8 cellular contexts compared by ENCODE assay signal in the genomic region with DNA sequence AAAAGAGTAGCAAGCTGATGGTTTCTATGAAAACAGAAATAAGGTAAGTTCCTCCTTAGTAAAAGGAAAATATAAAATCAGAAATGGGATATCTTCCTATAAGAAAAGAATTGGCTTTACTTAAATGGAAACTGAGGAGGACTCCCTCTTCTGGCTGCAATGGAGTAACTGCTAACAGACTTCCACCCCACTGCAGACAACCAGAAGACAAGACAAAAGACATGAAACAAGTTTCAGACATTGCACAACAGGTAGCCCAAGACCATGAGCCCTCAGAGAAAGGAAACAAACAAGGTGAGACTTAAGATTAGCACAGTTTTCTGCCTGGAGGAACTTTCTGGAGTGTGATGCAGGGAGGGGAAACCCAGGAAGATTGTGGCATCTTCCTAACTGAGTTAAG. TPM values are rescaled to one million over a fixed set of nuclear protein-coding genes. Genes with fewer than 3 reads are reported as not detected.
DNase-seq lines count a peak whose midpoint lies in the region; ATAC-seq and TF ChIP-seq lines count a peak whose summit lies in the region.

No MANE protein-coding gene starts in this region.

- TF ChIP-seq POLR2A in right lobe of liver (IDR thresholded peaks at IDR 0.05) = no peak

- no peaks in the 10 kb centered on the region for H3K79me2 ChIP-seq in MM.1S (ENCODE audit: low read length)

- no peaks in the 10 kb centered on the region for H4K20me1 ChIP-seq in MM.1S (ENCODE audit: insufficient read depth, low read length)

- 0 out of 2 replicates have a peak, but pooled peaks cover 7% of the 10 kb centered on the region for H3F3A ChIP-seq in MM.1S (ENCODE audit: insufficient read depth, low read length)

- H3K4me1 ChIP-seq in MM.1S (ENCODE audit: low read length) (peaks cover 32% of the 10 kb centered on the region), right lobe of liver (no peaks in the 10 kb centered on the region)

- intact Hi-C loops in right lobe of liver (cut with DNase I) (no loop called here), Right ventricle myocardium superior (cut with DNase I) (no loop called here)

- DNase-seq in EL (peak; percentile 45), MM.1S (peak; percentile 55), amniotic epithelial cell (ENCODE audit: low read depth) (peak; percentile 77), right lobe of liver (no peak), Right ventricle myocardium superior (no peak), NCI-H2196 treated with DMSO at 0.1 percent for 48 hours (lab: John Stamatoyannopoulos, UW; ENCODE audit: unreplicated experiment) (no peak), NCI-H2196 (lab: John Stamatoyannopoulos, UW; ENCODE audit: unreplicated experiment) (no peak), NCI-H1694 (lab: John Stamatoyannopoulos, UW) (no peak)

- H2AFZ ChIP-seq in MM.1S (ENCODE audit: low read length) = no peak overlapping the region

- no peaks in the 10 kb centered on the region for H3K9me3 ChIP-seq in MM.1S (replicated peaks; ENCODE audit: insufficient read depth, low read length)
- H3K9me3 ChIP-seq in right lobe of liver = no peaks in the 10 kb centered on the region

- H3K9me2 ChIP-seq in MM.1S (replicated peaks; ENCODE audit: insufficient read depth, low read length) = no peaks in the 10 kb centered on the region

- no peaks in the 10 kb centered on the region for H3K36me3 ChIP-seq in MM.1S (replicated peaks; ENCODE audit: insufficient read depth, low read length)
- no peaks in the 10 kb centered on the region for H3K36me3 ChIP-seq in right lobe of liver

- TF ChIP-seq CTCF in MM.1S (IDR thresholded peaks at IDR 0.05; ENCODE audit: low read length) (peak; percentile 48), right lobe of liver (IDR thresholded peaks at IDR 0.05) (peak; percentile 19 to 40 (median 30))

- H3K4me2 ChIP-seq in MM.1S (ENCODE audit: low read depth, low read length) = no peak overlapping the region

- no peak overlapping the region; the same call in 1 of the 2 replicates for H3K27ac ChIP-seq in MM.1S (ENCODE audit: low read length)
- H3K27ac ChIP-seq in right lobe of liver = no peak overlapping the region

- H3K4me3 ChIP-seq in MM.1S (ENCODE audit: low read length) (no peak overlapping the region), right lobe of liver (no peak overlapping the region)

- no peak overlapping the region for H3K9ac ChIP-seq in MM.1S (ENCODE audit: low read length)

- H3K27me3 ChIP-seq in MM.1S (replicated peaks; ENCODE audit: insufficient read depth, low read length) = no peaks in the 10 kb centered on the region
- H3K27me3 ChIP-seq in right lobe of liver = no peaks in the 10 kb centered on the region

- peak in 2 of 4 donors; percentile 28 to 38 for ATAC-seq in right lobe of liver
- no peak for ATAC-seq in Right ventricle myocardium superior (ENCODE audit: poor library complexity)

RNA-seq across cellular contexts. Expression of gene OLFML2B, which starts 17.0 kb away (rescaled TPM):
- 1 to 10 TPM in 3 of 6 experiments, under 1 TPM in 3; 0.37 to 2.1 (median 1.3) TPM for total RNA-seq in right lobe of liver
- total RNA-seq in Right ventricle myocardium superior = 2.2 TPM

RNA-seq across cellular contexts. Expression of gene NOS1AP, which starts 28.8 kb away (rescaled TPM):
- total RNA-seq in right lobe of liver (10 to 100 TPM in 3 of 6 experiments, 1 to 10 TPM in 3; 4.7 to 24.8 (median 11.6) TPM), Right ventricle myocardium superior (4.6 TPM)

Comparison
In these comparisons a context has a peak if more than half of its experiments do, and no peak if none do; other contexts are left out.
1. DNase-seq: peak in EL (single experiment), MM.1S (single experiment) and amniotic epithelial cell (single experiment); none in right lobe of liver (0 of 3), Right ventricle myocardium superior (single experiment), NCI-H2196 treated with DMSO at 0.1 percent for 48 hours (single experiment), NCI-H2196 (single experiment) and NCI-H1694 (single experiment).